Comparison of ENCODE assay signal across 1 cellular context in genomic region chr20:311603-312002, GRCh38.
TF ChIP-seq lines count a peak whose summit lies in the region.

No MANE protein-coding gene starts in this region.

TF ChIP-seq in WTC11, 78 proteins besides CTCF, POLR2A, EP300 and RAD21 (continued from another document):
- TF ChIP-seq, protein P1, sequence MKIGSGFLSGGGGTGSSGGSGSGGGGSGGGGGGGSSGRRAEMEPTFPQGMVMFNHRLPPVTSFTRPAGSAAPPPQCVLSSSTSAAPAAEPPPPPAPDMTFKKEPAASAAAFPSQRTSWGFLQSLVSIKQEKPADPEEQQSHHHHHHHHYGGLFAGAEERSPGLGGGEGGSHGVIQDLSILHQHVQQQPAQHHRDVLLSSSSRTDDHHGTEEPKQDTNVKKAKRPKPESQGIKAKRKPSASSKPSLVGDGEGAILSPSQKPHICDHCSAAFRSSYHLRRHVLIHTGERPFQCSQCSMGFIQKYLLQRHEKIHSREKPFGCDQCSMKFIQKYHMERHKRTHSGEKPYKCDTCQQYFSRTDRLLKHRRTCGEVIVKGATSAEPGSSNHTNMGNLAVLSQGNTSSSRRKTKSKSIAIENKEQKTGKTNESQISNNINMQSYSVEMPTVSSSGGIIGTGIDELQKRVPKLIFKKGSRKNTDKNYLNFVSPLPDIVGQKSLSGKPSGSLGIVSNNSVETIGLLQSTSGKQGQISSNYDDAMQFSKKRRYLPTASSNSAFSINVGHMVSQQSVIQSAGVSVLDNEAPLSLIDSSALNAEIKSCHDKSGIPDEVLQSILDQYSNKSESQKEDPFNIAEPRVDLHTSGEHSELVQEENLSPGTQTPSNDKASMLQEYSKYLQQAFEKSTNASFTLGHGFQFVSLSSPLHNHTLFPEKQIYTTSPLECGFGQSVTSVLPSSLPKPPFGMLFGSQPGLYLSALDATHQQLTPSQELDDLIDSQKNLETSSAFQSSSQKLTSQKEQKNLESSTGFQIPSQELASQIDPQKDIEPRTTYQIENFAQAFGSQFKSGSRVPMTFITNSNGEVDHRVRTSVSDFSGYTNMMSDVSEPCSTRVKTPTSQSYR (CRISPR knock-in tag; IDR thresholded peaks at IDR 0.05): no peak
- TF ChIP-seq ZNF396 (CRISPR knock-in tag; IDR thresholded peaks at IDR 0.05; ENCODE audit: borderline replicate concordance) (no peak), ZBTB43 (CRISPR knock-in tag; IDR thresholded peaks at IDR 0.05) (no peak), NR2C2 (CRISPR knock-in tag; IDR thresholded peaks at IDR 0.05) (no peak), ATF1 (CRISPR knock-in tag; IDR thresholded peaks at IDR 0.05) (no peak), KAT7 (CRISPR knock-in tag; IDR thresholded peaks at IDR 0.05; ENCODE audit: borderline replicate concordance) (no peak), SOX15 (CRISPR knock-in tag; IDR thresholded peaks at IDR 0.05) (no peak), JUN (CRISPR knock-in tag; IDR thresholded peaks at IDR 0.05) (no peak), CBFB (CRISPR knock-in tag; IDR thresholded peaks at IDR 0.05; ENCODE audit: low read depth) (no peak)
- TF ChIP-seq, protein P2, sequence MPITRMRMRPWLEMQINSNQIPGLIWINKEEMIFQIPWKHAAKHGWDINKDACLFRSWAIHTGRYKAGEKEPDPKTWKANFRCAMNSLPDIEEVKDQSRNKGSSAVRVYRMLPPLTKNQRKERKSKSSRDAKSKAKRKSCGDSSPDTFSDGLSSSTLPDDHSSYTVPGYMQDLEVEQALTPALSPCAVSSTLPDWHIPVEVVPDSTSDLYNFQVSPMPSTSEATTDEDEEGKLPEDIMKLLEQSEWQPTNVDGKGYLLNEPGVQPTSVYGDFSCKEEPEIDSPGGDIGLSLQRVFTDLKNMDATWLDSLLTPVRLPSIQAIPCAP (CRISPR knock-in tag; IDR thresholded peaks at IDR 0.05): no peak
- TF ChIP-seq, protein P3, sequence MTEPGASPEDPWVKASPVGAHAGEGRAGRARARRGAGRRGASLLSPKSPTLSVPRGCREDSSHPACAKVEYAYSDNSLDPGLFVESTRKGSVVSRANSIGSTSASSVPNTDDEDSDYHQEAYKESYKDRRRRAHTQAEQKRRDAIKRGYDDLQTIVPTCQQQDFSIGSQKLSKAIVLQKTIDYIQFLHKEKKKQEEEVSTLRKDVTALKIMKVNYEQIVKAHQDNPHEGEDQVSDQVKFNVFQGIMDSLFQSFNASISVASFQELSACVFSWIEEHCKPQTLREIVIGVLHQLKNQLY (CRISPR knock-in tag; IDR thresholded peaks at IDR 0.05): no peak
TF ChIP-seq in WTC11: peak in this region for 0.
